8 cellular contexts compared by ENCODE assay signal in the genomic region with DNA sequence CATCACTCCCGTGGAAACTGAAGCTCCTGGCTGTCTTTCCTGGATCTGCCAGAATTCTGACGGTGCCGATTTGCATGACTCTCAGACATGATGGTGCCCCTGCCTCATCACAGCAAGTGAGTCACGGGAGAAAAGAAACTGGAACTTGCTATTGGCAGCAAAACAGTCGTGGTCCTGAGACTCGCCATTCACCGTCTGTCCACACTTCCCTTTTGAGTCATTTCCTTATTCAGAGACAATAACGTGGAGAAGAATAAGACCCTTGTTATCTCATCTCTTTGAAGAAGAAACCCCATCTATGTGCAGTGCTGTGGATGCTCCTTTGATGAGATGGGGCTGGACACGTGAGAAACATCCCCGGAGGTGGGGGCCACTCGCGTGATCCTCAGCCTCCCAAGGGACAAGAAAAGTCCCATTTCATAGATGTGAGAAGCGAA. TPM values are rescaled to one million over a fixed set of nuclear protein-coding genes. Genes with fewer than 3 reads are reported as not detected.
DNase-seq lines count a peak whose midpoint lies in the region; ATAC-seq and TF ChIP-seq lines count a peak whose summit lies in the region.

No MANE protein-coding gene starts in this region.

- H3K4me1 Mint-ChIP-seq in central memory CD8-positive, alpha-beta T cell, result peaks cover 29% of the 10 kb centered on the region

- TF ChIP-seq CTCF in GM10266 (IDR thresholded peaks at IDR 0.05; ENCODE audit: control insufficient read depth, insufficient read depth, low read depth, missing control alignments) (no peak), tibial artery (IDR thresholded peaks at IDR 0.05) (no peak)

- no peaks in the 10 kb centered on the region for H3K79me2 ChIP-seq in mesendoderm (ENCODE audit: control insufficient read depth, insufficient read depth, low read length)

- no peak overlapping the region for H3K23ac ChIP-seq in mesendoderm (ENCODE audit: low read length)

- peak overlapping the region; percentile 77 for H3K27ac Mint-ChIP-seq in central memory CD8-positive, alpha-beta T cell (ENCODE audit: low read depth)

- DNase-seq in GM10266 (ENCODE audit: extremely low spot score) (peak; percentile 78), tibial artery (no peak), hepatic stellate cell (ENCODE audit: low spot score) (no peak), mesendoderm (no peak), GM03348 (ENCODE audit: low spot score) (no peak)
- no peak for DNase-seq in central memory CD8-positive, alpha-beta T cell (ENCODE audit: low spot score in 2 of 2)

- H3K4me3 Mint-ChIP-seq in central memory CD8-positive, alpha-beta T cell, result peak overlapping the region; percentile 75

- H3K18ac ChIP-seq in mesendoderm (ENCODE audit: low read length), result no peak overlapping the region

- no peak overlapping the region for H3K9ac ChIP-seq in mesendoderm (ENCODE audit: low read length)

- H3K4me1 ChIP-seq in tibial artery, result peaks cover 0 to 9% (median 0%) of the 10 kb centered on the region in 4 donors
- no peaks in the 10 kb centered on the region for H3K4me1 ChIP-seq in mesendoderm (ENCODE audit: control insufficient read depth, low read depth, low read length)

- no peak overlapping the region for H2BK5ac ChIP-seq in mesendoderm (ENCODE audit: low read length)

- H3K27me3 ChIP-seq in tibial artery (peaks cover 0 to 14% of the 10 kb centered on the region in 2 donors), mesendoderm (ENCODE audit: insufficient read depth, low read length, poor library complexity) (no peaks in the 10 kb centered on the region)

- no peaks in the 10 kb centered on the region for H3K27me3 Mint-ChIP-seq in central memory CD8-positive, alpha-beta T cell

- H3K4me3 ChIP-seq in tibial artery, result peak overlapping the region; percentile 6 to 34
- H3K4me3 ChIP-seq in mesendoderm (ENCODE audit: low read length), result no peak overlapping the region

- no peak overlapping the region for H3K56ac ChIP-seq in mesendoderm (ENCODE audit: low read length)

- H3K27ac ChIP-seq in tibial artery, result no peak overlapping the region
- H3K27ac ChIP-seq in mesendoderm (ENCODE audit: low read depth, low read length), result no peak overlapping the region

- no peak overlapping the region for H4K5ac ChIP-seq in mesendoderm (ENCODE audit: low read length)

- no peaks in the 10 kb centered on the region for H3K9me3 Mint-ChIP-seq in central memory CD8-positive, alpha-beta T cell

- intact Hi-C loops in tibial artery (cut with DNase I; ENCODE audit: low total_unique reads), result no loop called here

- no peaks in the 10 kb centered on the region for H3K9me3 ChIP-seq in tibial artery

- H3K4me2 ChIP-seq in mesendoderm (ENCODE audit: low read length), result no peak overlapping the region

- no peaks in the 10 kb centered on the region for H3K36me3 Mint-ChIP-seq in central memory CD8-positive, alpha-beta T cell (ENCODE audit: insufficient read depth)

- no peaks in the 10 kb centered on the region for H3K79me1 ChIP-seq in mesendoderm (ENCODE audit: low read length)

- ATAC-seq in GM19467 (IDR thresholded peaks at IDR 0.05; ENCODE audit: unreplicated experiment), result peak; percentile 52
- ATAC-seq in HG03571 (IDR thresholded peaks at IDR 0.05; ENCODE audit: unreplicated experiment), result peak; percentile 51
- peak; percentile 48 for ATAC-seq in central memory CD8-positive, alpha-beta T cell (replicated peaks; ENCODE audit: extremely low read depth, poor library complexity, severe bottlenecking)

- H2BK120ac ChIP-seq in mesendoderm (ENCODE audit: low read depth, low read length), result no peak overlapping the region

- no peak overlapping the region for H2BK15ac ChIP-seq in mesendoderm (replicated peaks; ENCODE audit: low read depth)

- H3K4ac ChIP-seq in mesendoderm (ENCODE audit: low read depth, low read length), result no peak overlapping the region

- H3K36me3 ChIP-seq in tibial artery (no peaks in the 10 kb centered on the region), mesendoderm (ENCODE audit: control insufficient read depth, insufficient read depth, low read length) (no peaks in the 10 kb centered on the region)

- WGBS in mesendoderm (ENCODE audit: extremely low coverage, insufficient coverage, low lambda C conversion rate), result no CpG with 5 or more reads among the region's 13 CpGs

- no peak overlapping the region for H2AK5ac ChIP-seq in mesendoderm (ENCODE audit: low read length)

- H4K8ac ChIP-seq in mesendoderm (ENCODE audit: low read depth, low read length), result no peak overlapping the region

RNA-seq across cellular contexts. Expression of gene GPR31, which starts 4.2 kb away (rescaled TPM):
- polyA plus RNA-seq in mesendoderm (2013, experiment 1 of 2), result not detected
- polyA plus RNA-seq in mesendoderm (2013, experiment 2 of 2), result 0.03 TPM

RNA-seq across cellular contexts. Expression of gene CCR6, which starts 30.6 kb away (rescaled TPM):
- 0.01 TPM for polyA plus RNA-seq in mesendoderm (2013, experiment 1 of 2)
- 0.04 TPM for polyA plus RNA-seq in mesendoderm (2013, experiment 2 of 2)
